In the genomic region with DNA sequence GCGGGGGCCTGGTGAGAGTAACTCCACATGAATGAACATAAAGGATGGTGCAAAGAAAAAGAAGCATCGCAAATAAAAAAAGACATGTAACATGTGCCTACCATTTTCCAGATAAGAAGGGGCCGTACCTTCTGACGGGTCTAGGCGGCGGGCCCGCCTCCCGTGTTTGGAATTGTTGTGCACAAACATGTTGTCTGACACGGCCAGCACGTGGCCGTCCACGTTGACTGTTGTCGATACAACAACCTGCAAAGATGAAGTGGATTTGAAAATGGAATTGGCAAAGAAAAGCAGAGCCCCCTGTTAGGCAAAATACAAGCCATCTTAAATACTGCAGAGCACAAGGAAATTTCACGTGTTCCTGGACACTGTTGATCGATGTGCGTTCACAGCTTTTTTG, we compare ENCODE assay signal across 39 cellular contexts.
"Had no signal": no experiment of that assay in that cellular context is flagged by ENCODE, and none has a peak within 500 bp of the region (broad histone marks: within the 10 kb centered on the region; RNA-seq: fewer than 3 reads in every experiment).

No MANE protein-coding gene starts in this region.

- H3K27me3 ChIP-seq: adrenal gland, ascending aorta, body of pancreas, brain microvascular endothelial cell, breast epithelium, cardiac muscle cell had no signal

- H3K27ac ChIP-seq: adrenal gland, ascending aorta, body of pancreas, brain microvascular endothelial cell, breast epithelium, cardiac muscle cell had no signal

- FAIRE-seq: astrocyte, bronchial epithelial cell had no signal

- H3K9me3 Mint-ChIP-seq: activated naive CD4-positive, alpha-beta T cell treated with anti-CD3 and anti-CD28 coated beads for 36 hours; activated naive CD4-positive, alpha-beta T cell treated with anti-CD3 and anti-CD28 coated beads, Interleukin-2, amount 10 ng/mL, durations not matched to agents 7 days and 5 days; activated naive CD4-positive, alpha-beta T cell treated with anti-CD3 and anti-CD28 coated beads, Interleukin-2, amount 50 U/mL, for 24 hours; activated naive CD4-positive, alpha-beta T cell treated with anti-CD3 and anti-CD28 coated beads, Interleukin-2, amount 50 U/mL, for 72 hours; activated naive CD8-positive, alpha-beta T cell treated with anti-CD3 and anti-CD28 coated beads for 36 hours; activated naive CD8-positive, alpha-beta T cell treated with anti-CD3 and anti-CD28 coated beads, Interleukin-2, amount 10 ng/mL, durations not matched to agents 7 days and 5 days; activated naive CD8-positive, alpha-beta T cell treated with anti-CD3 and anti-CD28 coated beads, Interleukin-2, amount 50 U/mL, for 24 hours; activated T-cell treated with anti-CD3 and anti-CD28 coated beads, Interleukin-2, amount 50 U/mL, for 24 hours; activated T-cell treated with anti-CD3 and anti-CD28 coated beads, Interleukin-2, amount 50 U/mL, for 4 hours; activated T-cell treated with anti-CD3 and anti-CD28 coated beads, Interleukin-2, amount 50 U/mL, for 72 hours; activated T-helper 1 cell treated with anti-CD3 and anti-CD28 coated beads, Interleukin-12 subunit alpha, Interleukin-12 subunit beta, Interleukin-2, Interleukin-4 antibody, amounts not matched to agents 30 ng/mL and 10 ng/mL and 1 ng/mL, durations not matched to agents 14 hours and 24 hours and 36 hours; activated T-helper 17 cell treated with anti-CD3 and anti-CD28 coated beads, Interleukin-2, amount 50 U/mL, for 72 hours; activated T-helper 2 cell treated with anti-CD3 and anti-CD28 coated beads, Interferon-gamma antibody, Interleukin-2, Interleukin-4, amounts not matched to agents 10 μg/mL and 5 μg/mL and 100 μg/mL, durations not matched to agents 14 hours and 24 hours and 36 hours; central memory CD8-positive, alpha-beta T cell had no signal

- H3K4me3 ChIP-seq: adrenal gland, ascending aorta, body of pancreas, breast epithelium, cardiac muscle cell had no signal

- H3K27ac Mint-ChIP-seq: activated naive CD4-positive, alpha-beta T cell treated with anti-CD3 and anti-CD28 coated beads for 36 hours; activated naive CD4-positive, alpha-beta T cell treated with anti-CD3 and anti-CD28 coated beads, Interleukin-2, amount 10 ng/mL, durations not matched to agents 7 days and 5 days; activated naive CD4-positive, alpha-beta T cell treated with anti-CD3 and anti-CD28 coated beads, Interleukin-2, amount 50 U/mL, for 24 hours; activated naive CD4-positive, alpha-beta T cell treated with anti-CD3 and anti-CD28 coated beads, Interleukin-2, amount 50 U/mL, for 72 hours; activated naive CD8-positive, alpha-beta T cell; activated naive CD8-positive, alpha-beta T cell treated with anti-CD3 and anti-CD28 coated beads for 36 hours; activated naive CD8-positive, alpha-beta T cell treated with anti-CD3 and anti-CD28 coated beads, Interleukin-2, amount 10 ng/mL, durations not matched to agents 7 days and 5 days; activated naive CD8-positive, alpha-beta T cell treated with anti-CD3 and anti-CD28 coated beads, Interleukin-2, amount 50 U/mL, for 24 hours; activated T-cell treated with anti-CD3 and anti-CD28 coated beads, Interleukin-2, amount 50 U/mL, for 24 hours; activated T-cell treated with anti-CD3 and anti-CD28 coated beads, Interleukin-2, amount 50 U/mL, for 72 hours; activated T-helper 1 cell treated with anti-CD3 and anti-CD28 coated beads, Interleukin-12 subunit alpha, Interleukin-12 subunit beta, Interleukin-2, Interleukin-4 antibody, amounts not matched to agents 30 ng/mL and 10 ng/mL and 1 ng/mL, durations not matched to agents 14 hours and 24 hours and 36 hours; activated T-helper 17 cell treated with anti-CD3 and anti-CD28 coated beads, Interleukin-2, amount 50 U/mL, for 72 hours; activated T-helper 2 cell treated with anti-CD3 and anti-CD28 coated beads, Interferon-gamma antibody, Interleukin-2, Interleukin-4, amounts not matched to agents 10 μg/mL and 5 μg/mL and 100 μg/mL, durations not matched to agents 14 hours and 24 hours and 36 hours had no signal

- H3K27me3 Mint-ChIP-seq: activated naive CD4-positive, alpha-beta T cell treated with anti-CD3 and anti-CD28 coated beads, Interleukin-2, amount 10 ng/mL, durations not matched to agents 7 days and 5 days; activated naive CD8-positive, alpha-beta T cell treated with anti-CD3 and anti-CD28 coated beads, Interleukin-2, amount 10 ng/mL, durations not matched to agents 7 days and 5 days; activated naive CD8-positive, alpha-beta T cell treated with anti-CD3 and anti-CD28 coated beads, Interleukin-2, amount 50 U/mL, for 24 hours; central memory CD8-positive, alpha-beta T cell had no signal

- H3K36me3 ChIP-seq: adrenal gland, ascending aorta, brain microvascular endothelial cell, breast epithelium, cardiac muscle cell had no signal

- H3K4me1 Mint-ChIP-seq: activated naive CD4-positive, alpha-beta T cell treated with anti-CD3 and anti-CD28 coated beads, Interleukin-2, amount 10 ng/mL, durations not matched to agents 7 days and 5 days; activated T-helper 17 cell treated with anti-CD3 and anti-CD28 coated beads, Interleukin-2, amount 50 U/mL, for 72 hours; central memory CD8-positive, alpha-beta T cell had no signal

- DNase-seq: activated effector memory CD4-positive, alpha-beta T cell treated with anti-CD3 and anti-CD28 coated beads, Interleukin-2, amount 50 U/mL, for 16 hours; activated effector memory CD4-positive, alpha-beta T cell treated with Interleukin-2 at 50 U/mL for 16 hours; activated gamma-delta T cell; activated gamma-delta T cell treated with Interleukin-2 at 50 U/mL for 16 hours; activated naive CD4-positive, alpha-beta T cell; activated naive CD4-positive, alpha-beta T cell treated with anti-CD3 and anti-CD28 coated beads for 36 hours; activated naive CD4-positive, alpha-beta T cell treated with anti-CD3 and anti-CD28 coated beads, Interleukin-2, amount 10 ng/mL, durations not matched to agents 7 days and 5 days; activated naive CD4-positive, alpha-beta T cell treated with anti-CD3 and anti-CD28 coated beads, Interleukin-2, amount 50 U/mL, for 16 hours; activated naive CD4-positive, alpha-beta T cell treated with Interleukin-2 at 50 U/mL for 16 hours; activated naive CD8-positive, alpha-beta T cell treated with anti-CD3 and anti-CD28 coated beads for 36 hours; activated naive CD8-positive, alpha-beta T cell treated with anti-CD3 and anti-CD28 coated beads, Interleukin-2, amount 10 ng/mL, durations not matched to agents 7 days and 5 days; activated naive CD8-positive, alpha-beta T cell treated with anti-CD3 and anti-CD28 coated beads, Interleukin-2, amount 50 U/mL, for 24 hours; activated T-cell treated with anti-CD3 and anti-CD28 coated beads, Interleukin-2, amount 50 U/mL, for 1 hour; activated T-cell treated with anti-CD3 and anti-CD28 coated beads, Interleukin-2, amount 50 U/mL, for 24 hours; activated T-cell treated with anti-CD3 and anti-CD28 coated beads, Interleukin-2, amount 50 U/mL, for 4 hours; activated T-cell treated with anti-CD3 and anti-CD28 coated beads, Interleukin-2, amount 50 U/mL, for 48 hours; activated T-cell treated with anti-CD3 and anti-CD28 coated beads, Interleukin-2, amount 50 U/mL, for 72 hours; adrenal gland; amniotic stem cell; amygdala; anterior cingulate cortex; body of pancreas; brain microvascular endothelial cell; caudate nucleus; central memory CD4-positive, alpha-beta T cell; cerebellar nuclear complex had no signal

- H3K36me3 Mint-ChIP-seq: activated naive CD4-positive, alpha-beta T cell treated with anti-CD3 and anti-CD28 coated beads, Interleukin-2, amount 10 ng/mL, durations not matched to agents 7 days and 5 days; activated naive CD4-positive, alpha-beta T cell treated with anti-CD3 and anti-CD28 coated beads, Interleukin-2, amount 50 U/mL, for 24 hours; activated naive CD4-positive, alpha-beta T cell treated with anti-CD3 and anti-CD28 coated beads, Interleukin-2, amount 50 U/mL, for 72 hours; activated naive CD8-positive, alpha-beta T cell; activated naive CD8-positive, alpha-beta T cell treated with anti-CD3 and anti-CD28 coated beads for 36 hours; activated naive CD8-positive, alpha-beta T cell treated with anti-CD3 and anti-CD28 coated beads, Interleukin-2, amount 10 ng/mL, durations not matched to agents 7 days and 5 days had no signal

- ATAC-seq: activated naive CD4-positive, alpha-beta T cell treated with anti-CD3 and anti-CD28 coated beads, Interleukin-2, amount 50 U/mL, for 72 hours; activated naive CD8-positive, alpha-beta T cell treated with anti-CD3 and anti-CD28 coated beads, Interleukin-2, amount 50 U/mL, for 24 hours; activated T-cell treated with anti-CD3 and anti-CD28 coated beads, Interleukin-2, amount 50 U/mL, for 4 hours; activated T-cell treated with anti-CD3 and anti-CD28 coated beads, Interleukin-2, amount 50 U/mL, for 72 hours; activated T-helper 17 cell treated with anti-CD3 and anti-CD28 coated beads, Interleukin-2, amount 50 U/mL, for 72 hours; body of pancreas had no signal

- H3K4me1 ChIP-seq: adrenal gland, ascending aorta, body of pancreas, breast epithelium had no signal

- H3K9me3 ChIP-seq: adrenal gland, ascending aorta, body of pancreas, breast epithelium had no signal

- H3K4me3 Mint-ChIP-seq: activated naive CD4-positive, alpha-beta T cell treated with anti-CD3 and anti-CD28 coated beads for 36 hours; activated naive CD4-positive, alpha-beta T cell treated with anti-CD3 and anti-CD28 coated beads, Interleukin-2, amount 10 ng/mL, durations not matched to agents 7 days and 5 days; activated naive CD4-positive, alpha-beta T cell treated with anti-CD3 and anti-CD28 coated beads, Interleukin-2, amount 50 U/mL, for 24 hours; activated naive CD8-positive, alpha-beta T cell; activated naive CD8-positive, alpha-beta T cell treated with anti-CD3 and anti-CD28 coated beads for 36 hours; activated naive CD8-positive, alpha-beta T cell treated with anti-CD3 and anti-CD28 coated beads, Interleukin-2, amount 10 ng/mL, durations not matched to agents 7 days and 5 days; activated naive CD8-positive, alpha-beta T cell treated with anti-CD3 and anti-CD28 coated beads, Interleukin-2, amount 50 U/mL, for 24 hours; activated T-cell treated with anti-CD3 and anti-CD28 coated beads, Interleukin-2, amount 50 U/mL, for 24 hours; activated T-cell treated with anti-CD3 and anti-CD28 coated beads, Interleukin-2, amount 50 U/mL, for 4 hours; activated T-cell treated with anti-CD3 and anti-CD28 coated beads, Interleukin-2, amount 50 U/mL, for 72 hours; activated T-helper 1 cell treated with anti-CD3 and anti-CD28 coated beads, Interleukin-12 subunit alpha, Interleukin-12 subunit beta, Interleukin-2, Interleukin-4 antibody, amounts not matched to agents 30 ng/mL and 10 ng/mL and 1 ng/mL, durations not matched to agents 14 hours and 24 hours and 36 hours; activated T-helper 17 cell treated with anti-CD3 and anti-CD28 coated beads, Interleukin-2, amount 50 U/mL, for 72 hours; brain; central memory CD8-positive, alpha-beta T cell had no signal
